Comparison of ENCODE assay signal across 20 cellular contexts in genomic region chr10:14798631-14799030, GRCh38.
"Had no signal": no experiment of that assay in that cellular context is flagged by ENCODE, and none has a peak within 500 bp of the region (broad histone marks: within the 10 kb centered on the region; RNA-seq: fewer than 3 reads in every experiment).

No MANE protein-coding gene starts in this region.

- H3K9me3 ChIP-seq: body of pancreas, left ventricle myocardium inferior, spleen, testis, upper lobe of right lung had no signal

- DNase-seq: activated CD4-positive, alpha-beta T cell treated with anti-CD3 and anti-CD28 coated beads, Interleukin-2, amount 10 ng/mL, durations not matched to agents 24 days and 14 days; activated CD8-positive, alpha-beta T cell treated with anti-CD3 and anti-CD28 coated beads for 36 hours; activated naive CD4-positive, alpha-beta T cell treated with Interleukin-2 at 50 U/mL for 16 hours; activated naive CD8-positive, alpha-beta T cell treated with anti-CD3 and anti-CD28 coated beads, Interleukin-2, amount 10 ng/mL, durations not matched to agents 7 days and 5 days; activated T-cell treated with anti-CD3 and anti-CD28 coated beads, Interleukin-2, amount 50 U/mL, for 24 hours; body of pancreas; endodermal cell; erythroblast; head of caudate nucleus; kidney glomerular epithelial cell; left ventricle myocardium inferior; occipital lobe; posterior cingulate gyrus; retina; spleen; stimulated activated CD4-positive, alpha-beta T cell treated with anti-CD3 and anti-CD28 coated beads, Interleukin-4, amount 100 ng/mL, for 4 hours; testis; upper lobe of right lung had no signal

- H3K4me1 ChIP-seq: body of pancreas, left ventricle myocardium inferior, testis, upper lobe of right lung had no signal

- FAIRE-seq: frontal cortex had no signal

- H3K4me3 ChIP-seq: body of pancreas, left ventricle myocardium inferior, spleen, testis, upper lobe of right lung had no signal

- H3K27me3 ChIP-seq: body of pancreas, spleen, testis, upper lobe of right lung had no signal

- ATAC-seq: activated CD8-positive, alpha-beta T cell treated with anti-CD3 and anti-CD28 coated beads for 36 hours; body of pancreas; stimulated activated memory B cell treated with anti-CD40 and anti-IgM and Interleukin-4, amounts not matched to agents 10 μg/mL and 1 μg/mL and 100 μg/mL, for 72 hours; upper lobe of right lung had no signal

- H3K27ac ChIP-seq: body of pancreas, left ventricle myocardium inferior, spleen, testis, upper lobe of right lung had no signal

- H3K36me3 ChIP-seq: left ventricle myocardium inferior, spleen, upper lobe of right lung had no signal
